12 cellular contexts compared by ENCODE assay signal in genomic region chr17:78790552-78790951, GRCh38. TPM values are rescaled to one million over a fixed set of nuclear protein-coding genes. Genes with fewer than 3 reads are reported as not detected.
DNase-seq lines count a peak whose midpoint lies in the region; ATAC-seq and TF ChIP-seq lines count a peak whose summit lies in the region.
"Had no signal": no experiment of that assay in that cellular context is flagged by ENCODE, and none has a peak within 500 bp of the region (broad histone marks: within the 10 kb centered on the region; RNA-seq: fewer than 3 reads in every experiment).

No MANE protein-coding gene starts in this region.

- H3K4me1 ChIP-seq in ascending aorta (peaks cover 4 to 20% of the 10 kb centered on the region in 2 donors), left lung (peaks cover 15 to 24% of the 10 kb centered on the region in 2 donors), thoracic aorta (ENCODE audit: control insufficient read depth in 1 of 2, low read depth in 2 of 2) (peaks cover 13 to 28% of the 10 kb centered on the region in 2 donors)

- no peaks in the 10 kb centered on the region for H3K9me3 Mint-ChIP-seq in activated CD8-positive, alpha-beta T cell treated with anti-CD3 and anti-CD28 coated beads for 36 hours
- no peaks in the 10 kb centered on the region for H3K9me3 Mint-ChIP-seq in activated CD8-positive, alpha-beta T cell treated with anti-CD3 and anti-CD28 coated beads, Interleukin-2, amount 10 ng/mL, durations not matched to agents 7 days and 5 days (ENCODE audit: insufficient read depth)

- H3K9me3 ChIP-seq in ascending aorta (no peaks in the 10 kb centered on the region), left lung (no peaks in the 10 kb centered on the region), thoracic aorta (no peaks in the 10 kb centered on the region)
- H3K9me3 ChIP-seq: A549 had no signal

- H3K36me3 ChIP-seq in ascending aorta, result peaks cover 16 to 27% of the 10 kb centered on the region in 2 donors
- H3K36me3 ChIP-seq in left lung, result peaks cover 0 to 26% of the 10 kb centered on the region in 2 donors
- H3K36me3 ChIP-seq in thoracic aorta, result peaks cover 10% of the 10 kb centered on the region

- peak overlapping the region; percentile 58 to 64 for H3K27ac ChIP-seq in ascending aorta
- H3K27ac ChIP-seq in left lung, result peak overlapping the region; percentile 71 to 73
- peak overlapping the region; percentile 72 to 77 for H3K27ac ChIP-seq in thoracic aorta
- H3K27ac ChIP-seq: A549 had no signal

- DNase-seq in activated CD8-positive, alpha-beta T cell treated with anti-CD3 and anti-CD28 coated beads for 36 hours, result no peak
- DNase-seq in activated CD8-positive, alpha-beta T cell treated with anti-CD3 and anti-CD28 coated beads, Interleukin-2, amount 10 ng/mL, durations not matched to agents 7 days and 5 days, result no peak
- DNase-seq in ascending aorta (ENCODE audit: low spot score in 2 of 2) (no peak), left lung (no peak), thoracic aorta (ENCODE audit: low spot score) (no peak), EL (no peak)
- DNase-seq: hippocampal formation, NCI-H526 treated with DMSO at 0.1 percent for 48 hours had no signal

- H3K4me3 ChIP-seq in ascending aorta, result peak overlapping the region in 1 of 2 donors; percentile 16
- no peak overlapping the region for H3K4me3 ChIP-seq in left lung
- H3K4me3 ChIP-seq in thoracic aorta, result no peak overlapping the region
- H3K4me3 ChIP-seq: A549, smooth muscle cell had no signal

- POLR2A ChIA-PET in activated CD8-positive, alpha-beta T cell treated with anti-CD3 and anti-CD28 coated beads for 36 hours (lab: Charles Lee), result interaction anchor here (0.7 to 1.0 kb wide), 2 partner anchors 8 to 11 kb away, joined by 3 read pairs; partner anchors contain the start of gene CYTH1
- POLR2A ChIA-PET in activated CD8-positive, alpha-beta T cell treated with anti-CD3 and anti-CD28 coated beads, Interleukin-2, amount 10 ng/mL, durations not matched to agents 7 days and 5 days (lab: Charles Lee), result interaction anchor here (2.1 kb wide), 1 partner anchor 11 kb away, joined by 7 read pairs; no protein-coding TSS in a partner anchor

- no peak overlapping the region for H3K4me3 Mint-ChIP-seq in activated CD8-positive, alpha-beta T cell treated with anti-CD3 and anti-CD28 coated beads for 36 hours
- no peak overlapping the region for H3K4me3 Mint-ChIP-seq in activated CD8-positive, alpha-beta T cell treated with anti-CD3 and anti-CD28 coated beads, Interleukin-2, amount 10 ng/mL, durations not matched to agents 7 days and 5 days

- no peak for TF ChIP-seq CTCF in activated CD8-positive, alpha-beta T cell treated with anti-CD3 and anti-CD28 coated beads for 36 hours (IDR thresholded peaks at IDR 0.05)
- no peak for TF ChIP-seq CTCF in ascending aorta (IDR thresholded peaks at IDR 0.05)
- no peak for TF ChIP-seq CTCF in left lung (IDR thresholded peaks at IDR 0.05)
- no peak for TF ChIP-seq CTCF in thoracic aorta (IDR thresholded peaks at IDR 0.05)

- H3K27me3 ChIP-seq in ascending aorta, result no peaks in the 10 kb centered on the region
- no peaks in the 10 kb centered on the region for H3K27me3 ChIP-seq in left lung
- H3K27me3 ChIP-seq in thoracic aorta (replicated peaks; ENCODE audit: insufficient read depth), result no peaks in the 10 kb centered on the region

- CTCF ChIA-PET in activated CD8-positive, alpha-beta T cell treated with anti-CD3 and anti-CD28 coated beads for 36 hours (lab: Charles Lee), result interaction anchor here (2.5 kb wide), 1 partner anchor 10 kb away, joined by 15 read pairs; no protein-coding TSS in a partner anchor
- CTCF ChIA-PET in activated CD8-positive, alpha-beta T cell treated with anti-CD3 and anti-CD28 coated beads, Interleukin-2, amount 10 ng/mL, durations not matched to agents 7 days and 5 days (lab: Charles Lee), result interaction anchor here (1.4 kb wide), 1 partner anchor 52 kb away, joined by 4 read pairs; no protein-coding TSS in a partner anchor

- H3K36me3 Mint-ChIP-seq in activated CD8-positive, alpha-beta T cell treated with anti-CD3 and anti-CD28 coated beads for 36 hours (ENCODE audit: low read depth), result peaks cover 37% of the 10 kb centered on the region
- peaks cover 40% of the 10 kb centered on the region for H3K36me3 Mint-ChIP-seq in activated CD8-positive, alpha-beta T cell treated with anti-CD3 and anti-CD28 coated beads, Interleukin-2, amount 10 ng/mL, durations not matched to agents 7 days and 5 days (ENCODE audit: low read depth)

- H3K27me3 Mint-ChIP-seq in activated CD8-positive, alpha-beta T cell treated with anti-CD3 and anti-CD28 coated beads for 36 hours, result no peaks in the 10 kb centered on the region
- no peaks in the 10 kb centered on the region for H3K27me3 Mint-ChIP-seq in activated CD8-positive, alpha-beta T cell treated with anti-CD3 and anti-CD28 coated beads, Interleukin-2, amount 10 ng/mL, durations not matched to agents 7 days and 5 days (ENCODE audit: low read depth)

- H3K4me1 Mint-ChIP-seq in activated CD8-positive, alpha-beta T cell treated with anti-CD3 and anti-CD28 coated beads for 36 hours (ENCODE audit: low read depth), result peaks cover 40% of the 10 kb centered on the region
- peaks cover 29% of the 10 kb centered on the region for H3K4me1 Mint-ChIP-seq in activated CD8-positive, alpha-beta T cell treated with anti-CD3 and anti-CD28 coated beads, Interleukin-2, amount 10 ng/mL, durations not matched to agents 7 days and 5 days (ENCODE audit: low read depth)

- peak overlapping the region; percentile 64 for H3K27ac Mint-ChIP-seq in activated CD8-positive, alpha-beta T cell treated with anti-CD3 and anti-CD28 coated beads for 36 hours
- H3K27ac Mint-ChIP-seq in activated CD8-positive, alpha-beta T cell treated with anti-CD3 and anti-CD28 coated beads, Interleukin-2, amount 10 ng/mL, durations not matched to agents 7 days and 5 days, result no peak overlapping the region

- intact Hi-C loops in activated CD8-positive, alpha-beta T cell treated with anti-CD3 and anti-CD28 coated beads for 36 hours (cut with micrococcal nuclease), result no loop called here
- intact Hi-C loops in ascending aorta (cut with DNase I), result no loop called here
- intact Hi-C loops in left lung (cut with DNase I), result no loop called here

- ATAC-seq in activated CD8-positive, alpha-beta T cell treated with anti-CD3 and anti-CD28 coated beads for 36 hours, result no peak
- no peak for ATAC-seq in activated CD8-positive, alpha-beta T cell treated with anti-CD3 and anti-CD28 coated beads, Interleukin-2, amount 10 ng/mL, durations not matched to agents 7 days and 5 days
- ATAC-seq in left lung (peak; percentile 50), thoracic aorta (ENCODE audit: insufficient number of reproducible peaks, low FRiP score, low read depth) (no peak), GM19467 (IDR thresholded peaks at IDR 0.05; ENCODE audit: unreplicated experiment) (no peak), HG03432 (IDR thresholded peaks at IDR 0.05; ENCODE audit: unreplicated experiment) (no peak)
- ATAC-seq: A549 had no signal

RNA-seq across cellular contexts. Expression of gene CYTH1, which starts 8.5 kb away (rescaled TPM):
- total RNA-seq in activated CD8-positive, alpha-beta T cell treated with anti-CD3 and anti-CD28 coated beads for 36 hours, result 10 to 100 TPM; 95.1 to 96.0 TPM
- total RNA-seq in activated CD8-positive, alpha-beta T cell treated with anti-CD3 and anti-CD28 coated beads, Interleukin-2, amount 10 ng/mL, durations not matched to agents 7 days and 5 days, result 100 to 1,000 TPM; 137 to 138 TPM
- total RNA-seq in ascending aorta (46.5 TPM), left lung (10 to 100 TPM; 65.1 to 96.1 TPM), thoracic aorta (10 to 100 TPM; 79.2 to 79.4 TPM)

RNA-seq across cellular contexts. Expression of gene USP36, which starts 50.1 kb away (rescaled TPM):
- total RNA-seq in activated CD8-positive, alpha-beta T cell treated with anti-CD3 and anti-CD28 coated beads for 36 hours, result 10 to 100 TPM; 86.3 to 93.2 TPM
- 10 to 100 TPM; 67.5 TPM for total RNA-seq in activated CD8-positive, alpha-beta T cell treated with anti-CD3 and anti-CD28 coated beads, Interleukin-2, amount 10 ng/mL, durations not matched to agents 7 days and 5 days
- total RNA-seq in ascending aorta (111 TPM), left lung (10 to 100 TPM; 29.2 to 44.2 TPM), thoracic aorta (10 to 100 TPM; 40.3 to 95.9 TPM)
